ENCODE assay signal across 8 cellular contexts in the genomic region with DNA sequence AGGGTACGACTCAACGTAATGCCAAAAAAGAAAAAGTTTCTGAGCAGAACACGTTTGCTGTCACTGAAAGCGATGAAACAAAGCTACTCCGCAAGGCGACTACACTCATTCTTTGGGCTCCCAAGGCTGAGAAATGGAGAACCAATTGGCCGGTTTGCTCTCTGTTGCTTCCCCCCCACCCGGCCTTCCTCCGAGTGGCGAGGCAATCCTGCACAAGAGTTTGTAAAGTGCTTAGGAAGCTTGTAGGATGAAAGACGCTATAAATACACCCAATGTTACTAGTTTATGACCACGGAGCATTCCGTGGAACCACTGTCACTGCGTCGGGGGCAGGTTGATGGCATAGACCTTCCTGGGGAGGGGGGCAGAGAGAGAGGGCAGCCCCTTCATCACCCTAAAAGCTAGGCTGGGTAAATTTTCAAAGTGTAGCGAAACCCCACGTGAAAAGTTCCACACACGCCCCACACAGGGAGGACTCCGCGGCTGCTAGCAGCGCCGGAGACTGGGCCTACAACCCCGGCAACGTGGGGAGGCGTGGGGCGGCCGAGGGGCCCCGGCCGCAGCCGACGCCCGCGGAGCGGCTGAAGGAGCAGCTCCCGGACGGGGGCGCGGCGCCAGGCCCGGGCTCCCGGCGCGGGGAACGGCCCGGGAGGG. TPM values are rescaled to one million over a fixed set of nuclear protein-coding genes. Genes with fewer than 3 reads are reported as not detected.
DNase-seq lines count a peak whose midpoint lies in the region; FAIRE-seq and TF ChIP-seq lines count a peak whose summit lies in the region.

No MANE protein-coding gene starts in this region.

- no peaks in the 10 kb centered on the region for H3K9me3 ChIP-seq in osteoblast (ENCODE audit: low read depth, low read length)

- H3K27ac ChIP-seq in osteoblast (ENCODE audit: low read depth, low read length), result peak overlapping the region; percentile 21

- H3K4me1 ChIP-seq in osteoblast (ENCODE audit: insufficient read depth, low read length), result peaks cover 3% of the 10 kb centered on the region

- TF ChIP-seq POLR2A in H54 (IDR thresholded peaks at IDR 0.05; ENCODE audit: low read depth, low read length), result no peak

- H3K4me3 ChIP-seq in osteoblast (ENCODE audit: insufficient read depth, low read length), result peak overlapping the region; percentile 86

- H4K20me1 ChIP-seq in osteoblast (ENCODE audit: insufficient read depth, low read length), result peaks cover 48% of the 10 kb centered on the region

- peaks cover 55% of the 10 kb centered on the region for H3K79me2 ChIP-seq in osteoblast (ENCODE audit: insufficient read depth, low read length)

- peak; percentile 41 for FAIRE-seq in H54 (lab: Jason Lieb, UNC)

- H2AFZ ChIP-seq in osteoblast (ENCODE audit: low read length), result peak overlapping the region; percentile 26

- no peaks in the 10 kb centered on the region for H3K27me3 ChIP-seq in osteoblast (ENCODE audit: insufficient read depth, low read length)

- no peaks in the 10 kb centered on the region for H3K36me3 ChIP-seq in osteoblast (ENCODE audit: insufficient read depth, low read length)

- DNase-seq in EL (peak; percentile 49), H54 (ENCODE audit: insufficient read length, low spot score) (no peak), NCI-H2227 (lab: John Stamatoyannopoulos, UW; ENCODE audit: unreplicated experiment) (peak; percentile 48), globus pallidus (ENCODE audit: low spot score) (peak; percentile 47), osteoblast (ENCODE audit: insufficient read length, low spot score, missing footprints) (peak; percentile 82), cerebellar nuclear complex (lab: John Stamatoyannopoulos, UW) (no peak), NCI-H1105 (lab: John Stamatoyannopoulos, UW) (no peak)
- peak; percentile 74 for DNase-seq in activated effector memory CD4-positive, alpha-beta T cell treated with anti-CD3 and anti-CD28 coated beads, Interleukin-2, amount 50 U/mL, for 16 hours

- H3K4me2 ChIP-seq in osteoblast (ENCODE audit: insufficient read depth, low read length), result peak overlapping the region; percentile 72

- no peak for TF ChIP-seq CTCF in osteoblast (IDR thresholded peaks at IDR 0.05; ENCODE audit: extremely low read depth, low read depth, low read length)

RNA-seq across cellular contexts. Expression of gene CUL3, which starts 0.9 kb away (rescaled TPM):
- total RNA-seq in osteoblast, result 59.5 and 64.4 TPM in 2 replicates

Comparison
In these comparisons a context has a peak if more than half of its experiments do, and no peak if none do; other contexts are left out.
1. DNase-seq: peak in EL (single experiment), NCI-H2227 (single experiment), activated effector memory CD4-positive, alpha-beta T cell treated with anti-CD3 and anti-CD28 coated beads, Interleukin-2, amount 50 U/mL, for 16 hours (single experiment), globus pallidus (single experiment) and osteoblast (single experiment); none in H54 (single experiment), cerebellar nuclear complex (0 of 2) and NCI-H1105 (single experiment).